Comparison of ENCODE assay signal across 15 cellular contexts in the genomic region with DNA sequence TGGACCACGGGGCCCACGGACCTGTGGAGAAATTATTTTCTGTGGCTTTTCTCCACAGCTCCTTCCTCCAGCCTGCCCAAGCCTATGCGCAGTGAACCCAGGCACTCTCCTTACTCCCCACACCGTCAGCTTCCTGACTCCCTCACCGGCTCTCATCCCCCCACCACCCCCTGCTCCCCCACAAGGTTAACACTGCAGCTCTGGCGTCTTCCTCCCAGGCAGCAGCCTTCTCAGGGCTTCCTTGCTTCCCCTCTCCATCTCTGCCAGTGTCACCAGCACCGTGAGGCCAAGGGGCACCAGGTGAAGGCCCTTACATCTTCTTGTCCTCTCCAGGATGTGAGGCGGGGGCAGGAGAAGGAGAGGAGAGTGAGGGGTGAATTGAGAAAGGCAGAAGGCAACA.
"Had no signal": no experiment of that assay in that cellular context is flagged by ENCODE, and none has a peak within 500 bp of the region (broad histone marks: within the 10 kb centered on the region; RNA-seq: fewer than 3 reads in every experiment).

No MANE protein-coding gene starts in this region.

- H3K9me3 ChIP-seq: esophagus muscularis mucosa, mucosa of descending colon, pancreas, transverse colon had no signal

- ATAC-seq: WTC11 had no signal

- H3K4me3 ChIP-seq: esophagus muscularis mucosa, mucosa of descending colon, pancreas, skin epidermis, transverse colon had no signal

- H3K27me3 Mint-ChIP-seq: activated naive CD4-positive, alpha-beta T cell treated with anti-CD3 and anti-CD28 coated beads, Interleukin-2, amount 50 U/mL, for 24 hours had no signal

- H3K27ac Mint-ChIP-seq: activated CD4-positive, alpha-beta T cell treated with anti-CD3 and anti-CD28 coated beads, Interleukin-2, amount 10 ng/mL, durations not matched to agents 24 days and 14 days; nephron progenitor cell; T-helper 1 cell treated with Interleukin-12 subunit alpha and Interleukin-12 subunit beta and Interleukin-4 antibody, amounts not matched to agents 30 μg/mL and 1 μg/mL, for 36 hours; WTC11 had no signal

- H3K27ac ChIP-seq: pancreas, transverse colon had no signal

- H3K27me3 ChIP-seq: esophagus muscularis mucosa, pancreas, transverse colon had no signal

- H3K9me3 Mint-ChIP-seq: activated CD4-positive, alpha-beta T cell treated with anti-CD3 and anti-CD28 coated beads, Interleukin-2, amount 10 ng/mL, durations not matched to agents 24 days and 14 days; activated naive CD4-positive, alpha-beta T cell treated with anti-CD3 and anti-CD28 coated beads, Interleukin-2, amount 50 U/mL, for 24 hours; nephron progenitor cell; T-helper 1 cell treated with Interleukin-12 subunit alpha and Interleukin-12 subunit beta and Interleukin-4 antibody, amounts not matched to agents 30 μg/mL and 1 μg/mL, for 36 hours; WTC11 had no signal

- H3K4me1 ChIP-seq: pancreas had no signal

- H3K36me3 ChIP-seq: esophagus muscularis mucosa, pancreas, transverse colon had no signal

- H3K4me3 Mint-ChIP-seq: activated CD4-positive, alpha-beta T cell treated with anti-CD3 and anti-CD28 coated beads, Interleukin-2, amount 10 ng/mL, durations not matched to agents 24 days and 14 days; nephron progenitor cell; T-helper 1 cell treated with Interleukin-12 subunit alpha and Interleukin-12 subunit beta and Interleukin-4 antibody, amounts not matched to agents 30 μg/mL and 1 μg/mL, for 36 hours; WTC11 had no signal

- FAIRE-seq: bronchial epithelial cell, endometrium, pancreas had no signal

- DNase-seq: activated CD4-positive, alpha-beta T cell treated with anti-CD3 and anti-CD28 coated beads, Interleukin-2, amount 10 ng/mL, durations not matched to agents 24 days and 14 days; activated T-cell treated with anti-CD3 and anti-CD28 coated beads, Interleukin-2, amount 50 U/mL, for 1 hour; mammary epithelial cell; nephron progenitor cell; stimulated activated CD4-positive, alpha-beta T cell treated with anti-CD3 and anti-CD28 coated beads, Interleukin-4, amount 100 ng/mL, for 4 hours had no signal

- H3K36me3 Mint-ChIP-seq: activated naive CD4-positive, alpha-beta T cell treated with anti-CD3 and anti-CD28 coated beads, Interleukin-2, amount 50 U/mL, for 24 hours; WTC11 had no signal
